ENCODE assay signal across 22 cellular contexts in the genomic region with DNA sequence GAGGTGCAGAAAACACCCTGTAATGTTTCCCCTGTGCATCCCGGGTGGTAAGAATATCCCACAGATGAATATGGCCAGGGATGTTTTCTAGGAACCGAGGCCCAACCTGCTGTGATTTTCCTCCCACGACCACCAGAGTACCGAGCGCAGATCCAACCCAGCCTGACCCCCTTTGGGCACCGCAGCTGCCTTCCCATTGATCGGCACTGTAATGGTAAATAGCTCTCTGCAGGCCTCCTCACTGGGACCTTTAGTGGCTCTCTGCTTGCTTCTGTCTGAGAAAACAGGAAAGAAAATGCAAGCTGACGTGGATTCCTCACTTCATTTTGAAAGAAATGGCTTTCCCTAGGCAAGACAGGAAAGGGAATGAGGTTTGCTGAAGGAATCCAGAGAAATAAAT. TPM values are rescaled to one million over a fixed set of nuclear protein-coding genes. Genes with fewer than 3 reads are reported as not detected.
DNase-seq lines count a peak whose midpoint lies in the region; ATAC-seq, FAIRE-seq and TF ChIP-seq lines count a peak whose summit lies in the region.
"Had no signal": no experiment of that assay in that cellular context is flagged by ENCODE, and none has a peak within 500 bp of the region (broad histone marks: within the 10 kb centered on the region; RNA-seq: fewer than 3 reads in every experiment).

No MANE protein-coding gene starts in this region.

- H3K27ac ChIP-seq in HepG2 (ENCODE audit: extremely low read length, insufficient read depth, low read length): no peak overlapping the region
- no peak overlapping the region for H3K27ac ChIP-seq in right lobe of liver
- H3K27ac ChIP-seq: BLaER1 had no signal

- intact Hi-C loops in HepG2 (cut with micrococcal nuclease; ENCODE audit: unreplicated experiment) (no loop called here), right lobe of liver (cut with DNase I) (no loop called here)
- intact Hi-C loops in activated naive CD4-positive, alpha-beta T cell treated with anti-CD3 and anti-CD28 coated beads for 36 hours (cut with micrococcal nuclease): no loop called here

- no peaks in the 10 kb centered on the region; a peak in 1 of 5 replicates for H3K27me3 ChIP-seq in HepG2 (ENCODE audit: control insufficient read depth in 1 of 2, insufficient read depth in 2 of 2, low read length in 2 of 2)
- no peaks in the 10 kb centered on the region for H3K27me3 ChIP-seq in right lobe of liver
- H3K27me3 ChIP-seq: BLaER1 had no signal

- in situ Hi-C loops in HepG2 (cut with HindIII; ENCODE audit: extremely low pct_ligation_motif_present, low pct_unique_long_range_greater_than_20kb): no loop called here

- no peaks in the 10 kb centered on the region for H3K36me3 ChIP-seq in HepG2 (replicated peaks in 1 of 2; ENCODE audit: control insufficient read depth in 1 of 2, insufficient read depth in 2 of 2, low read length in 2 of 2)
- H3K36me3 ChIP-seq in right lobe of liver: no peaks in the 10 kb centered on the region
- H3K36me3 ChIP-seq: BLaER1 had no signal

- peaks cover 44% of the 10 kb centered on the region for H3K4me1 ChIP-seq in HepG2 (ENCODE audit: insufficient read depth, low read length)
- peaks cover 0 to 7% (median 0%) of the 10 kb centered on the region in 4 donors for H3K4me1 ChIP-seq in right lobe of liver

- FAIRE-seq in HepG2 (lab: Jason Lieb, UNC): no peak
- FAIRE-seq: GM12878, GM18507 had no signal

- BruUV-seq in HepG2 (replicated peaks; lab: Mats Ljungman, UMichigan): no TSS peak

- peak overlapping the region in 2 of 5 experiments; percentile 51 to 75 for H3K27ac Mint-ChIP-seq in brain
- no peak overlapping the region for H3K27ac Mint-ChIP-seq in activated naive CD4-positive, alpha-beta T cell treated with anti-CD3 and anti-CD28 coated beads for 36 hours

- DNase-seq in HepG2 (ENCODE audit: low spot score) (no peak), right lobe of liver (no peak), iPS-NIHi7 (ENCODE audit: extremely low spot score) (peak; percentile 42), superior temporal gyrus (ENCODE audit: extremely low spot score) (no peak), Ammon's horn (ENCODE audit: low spot score) (no peak)
- no peak for DNase-seq in activated naive CD4-positive, alpha-beta T cell treated with anti-CD3 and anti-CD28 coated beads for 36 hours
- DNase-seq: DND-41, GDM1, KBM-7, MV-4-11, NCI-H1417 treated with DMSO at 0.1 percent for 48 hours, NCI-H2081 treated with DMSO at 0.1 percent for 48 hours, NCI-H524 had no signal

- no peak for TF ChIP-seq RAD21 in HepG2 (CRISPR knock-in tag; IDR thresholded peaks at IDR 0.05)

- peaks cover 27% of the 10 kb centered on the region for H3K4me1 Mint-ChIP-seq in brain
- H3K4me1 Mint-ChIP-seq in activated naive CD4-positive, alpha-beta T cell treated with anti-CD3 and anti-CD28 coated beads for 36 hours (ENCODE audit: low read depth): peaks cover 10% of the 10 kb centered on the region

- POLR2A ChIA-PET in HepG2 (lab: Yijun Ruan, JAX): interaction anchor here (1.0 to 2.6 kb wide), 3 partner anchors 12 to 35 kb away, joined by 4 to 11 read pairs (median 10); a partner anchor contains a TSS

- no peak overlapping the region for H3K9ac ChIP-seq in HepG2 (ENCODE audit: insufficient read depth, low read depth, low read length)
- H3K9ac ChIP-seq: BLaER1 had no signal

- TF ChIP-seq EP300 in HepG2 (IDR thresholded peaks at IDR 0.05; ENCODE audit: low read depth in 2 of 2, low read length in 2 of 2) (no peak), HepG2 (CRISPR knock-in tag; IDR thresholded peaks at IDR 0.05; ENCODE audit: borderline replicate concordance) (no peak)

- H3K79me2 ChIP-seq in HepG2 (ENCODE audit: insufficient read depth, low read length): no peaks in the 10 kb centered on the region

- TF ChIP-seq POLR2A in HepG2 (IDR thresholded peaks at IDR 0.05; ENCODE audit: insufficient read depth in 1 of 2, low read depth in 2 of 2, low read length in 2 of 2) (no peak), right lobe of liver (IDR thresholded peaks at IDR 0.05) (no peak)

- WGBS in HepG2 (ENCODE audit: low lambda C conversion rate): 58% methylated on average over 5 of the region's 8 CpGs
- WGBS in right lobe of liver (ENCODE audit: insufficient coverage, low coverage, low lambda C conversion rate, missing lambda C conversion rate): 71% methylated on average over 5 of the region's 8 CpGs

- ATAC-seq in HepG2 (no peak), right lobe of liver (no peak), HG02852 (IDR thresholded peaks at IDR 0.05; ENCODE audit: unreplicated experiment) (no peak)
- ATAC-seq: GM12878, Panc1, Right ventricle myocardium inferior had no signal

- peaks cover 9% of the 10 kb centered on the region for H3K27me3 Mint-ChIP-seq in brain
- no peaks in the 10 kb centered on the region for H3K27me3 Mint-ChIP-seq in activated naive CD4-positive, alpha-beta T cell treated with anti-CD3 and anti-CD28 coated beads for 36 hours (ENCODE audit: low read depth)

- CTCF ChIA-PET in HepG2 (lab: Yijun Ruan, JAX; ENCODE audit: low intra/inter-chr PET ratio, low total read pairs): no interaction called here
- CTCF ChIA-PET in activated naive CD4-positive, alpha-beta T cell treated with anti-CD3 and anti-CD28 coated beads for 36 hours (lab: Charles Lee): interaction anchor here (1.5 kb wide), 1 partner anchor 9 kb away, joined by 3 read pairs; no protein-coding TSS in a partner anchor

- peak overlapping the region in 4 of 5 experiments; percentile 24 to 73 (median 66) for H3K4me3 Mint-ChIP-seq in brain
- no peak overlapping the region for H3K4me3 Mint-ChIP-seq in activated naive CD4-positive, alpha-beta T cell treated with anti-CD3 and anti-CD28 coated beads for 36 hours

- H2AFZ ChIP-seq in HepG2 (ENCODE audit: low read length): no peak overlapping the region

- no peaks in the 10 kb centered on the region for H3K36me3 Mint-ChIP-seq in brain
- H3K36me3 Mint-ChIP-seq in activated naive CD4-positive, alpha-beta T cell treated with anti-CD3 and anti-CD28 coated beads for 36 hours (ENCODE audit: low read depth): no peaks in the 10 kb centered on the region

- peak overlapping the region; percentile 12; the same call in 1 of the 2 replicates for H3K4me2 ChIP-seq in HepG2 (ENCODE audit: low read depth, low read length)
- H3K4me2 ChIP-seq: BLaER1 had no signal

- H4K20me1 ChIP-seq in HepG2 (ENCODE audit: insufficient read depth, low read length): no peaks in the 10 kb centered on the region

- no peaks in the 10 kb centered on the region for H3K9me3 Mint-ChIP-seq in brain
- no peaks in the 10 kb centered on the region for H3K9me3 Mint-ChIP-seq in activated naive CD4-positive, alpha-beta T cell treated with anti-CD3 and anti-CD28 coated beads for 36 hours

- H3K9me3 ChIP-seq in HepG2 (ENCODE audit: low read length) (no peaks in the 10 kb centered on the region), right lobe of liver (no peaks in the 10 kb centered on the region)
- H3K9me3 ChIP-seq: BLaER1 had no signal

- no peak for TF ChIP-seq CTCF in HepG2 (CRISPR knock-in tag; IDR thresholded peaks at IDR 0.05)
- no peak for TF ChIP-seq CTCF in right lobe of liver (IDR thresholded peaks at IDR 0.05)
- TF ChIP-seq CTCF in brain (conservative IDR thresholded peaks at IDR 0.05): no peak

- H3K4me3 ChIP-seq in HepG2 (replicated peaks in 1 of 3; ENCODE audit: insufficient read depth in 1 of 3, low read depth in 2 of 3, low read length in 3 of 3): no peak overlapping the region
- no peak overlapping the region for H3K4me3 ChIP-seq in right lobe of liver
- H3K4me3 ChIP-seq: BLaER1, GM12878 had no signal

RNA-seq across cellular contexts. Expression of a gene that starts 2.4 kb away (rescaled TPM):
- total RNA-seq in HepG2 (2016; rRNA removed; fragmentation: Illumina TruSeq; extraction: Trizol) (17.2 and 18.5 TPM in 2 replicates), right lobe of liver (10 to 100 TPM in 2 of 6 experiments, 1 to 10 TPM in 4; 6.5 to 13.8 (median 9.0) TPM)
- 10.0 and 10.2 TPM in 2 replicates for total RNA-seq in HepG2 (2016; cell fraction: cytosol; rRNA removed; fragmentation: Illumina TruSeq; extraction: Trizol; ENCODE audit: low read depth)
- 15.0 and 19.2 TPM in 2 replicates for total RNA-seq in HepG2 (2016; cell fraction: insoluble cytoplasmic fraction; rRNA removed; fragmentation: Illumina TruSeq; extraction: Trizol)
- 28.0 and 32.7 TPM in 2 replicates for total RNA-seq in HepG2 (2016; cell fraction: membrane; rRNA removed; fragmentation: Illumina TruSeq; extraction: Trizol)
- 13.3 and 15.6 TPM in 2 replicates for total RNA-seq in HepG2 (2016; cell fraction: nucleus; rRNA removed; fragmentation: Illumina TruSeq; extraction: Trizol)
- polyA plus RNA-seq in HepG2 (2011; rRNA removed) (7.4 and 12.3 TPM in 2 replicates), brain (ENCODE audit: insufficient read depth, low read depth, low replicate concordance) (28.0 TPM)
- polyA plus RNA-seq in HepG2 (2011; cell fraction: cytosol; rRNA removed): 6.2 and 7.5 TPM in 2 replicates
- 33.9 and 49.5 TPM in 2 replicates for polyA plus RNA-seq in HepG2 (2011; cell fraction: nucleus; rRNA removed)
- 3.6 and 9.1 TPM in 2 replicates for polyA plus RNA-seq in HepG2 (2012)
- polyA plus RNA-seq in HepG2 (2016; cell fraction: cytosol; fragmentation: Illumina TruSeq; extraction: Trizol; ENCODE audit: low read depth): 12.4 and 12.5 TPM in 2 replicates
- polyA plus RNA-seq in HepG2 (2016; cell fraction: insoluble cytoplasmic fraction; fragmentation: Illumina TruSeq; extraction: Trizol; ENCODE audit: low read depth): 18.7 and 21.4 TPM in 2 replicates
- polyA plus RNA-seq in HepG2 (2016; cell fraction: membrane; fragmentation: Illumina TruSeq; extraction: Trizol; ENCODE audit: low read depth): 29.3 and 32.2 TPM in 2 replicates
- polyA plus RNA-seq in HepG2 (2016; cell fraction: nucleus; fragmentation: Illumina TruSeq; extraction: Trizol; ENCODE audit: insufficient read depth, low read depth): 31.6 and 35.1 TPM in 2 replicates
- 8.7 TPM in 1 of 2 replicates, not detected in the other for polyA minus RNA-seq in HepG2 (2011; rRNA and poly(A)+ RNA removed; ENCODE audit: low replicate concordance)
- 2.2 and 3.1 TPM in 2 replicates for polyA minus RNA-seq in HepG2 (2011; cell fraction: cytosol; rRNA and poly(A)+ RNA removed)
- 4.0 and 8.6 TPM in 2 replicates for polyA minus RNA-seq in HepG2 (2011; cell fraction: nucleus; rRNA and poly(A)+ RNA removed)
- 1 to 10 TPM; 2.4 TPM for total RNA-seq in activated naive CD4-positive, alpha-beta T cell treated with anti-CD3 and anti-CD28 coated beads for 36 hours

RNA-seq across cellular contexts. Expression of a gene that starts 12.1 kb away (rescaled TPM):
- total RNA-seq in HepG2 (2016; rRNA removed; fragmentation: Illumina TruSeq; extraction: Trizol) (28.5 and 35.1 TPM in 2 replicates), right lobe of liver (10 to 100 TPM in 2 of 6 experiments, 1 to 10 TPM in 4; 6.1 to 19.2 (median 9.0) TPM)
- total RNA-seq in HepG2 (2016; cell fraction: cytosol; rRNA removed; fragmentation: Illumina TruSeq; extraction: Trizol; ENCODE audit: low read depth): 4.9 and 5.9 TPM in 2 replicates
- total RNA-seq in HepG2 (2016; cell fraction: insoluble cytoplasmic fraction; rRNA removed; fragmentation: Illumina TruSeq; extraction: Trizol): 26.2 and 34.3 TPM in 2 replicates
- total RNA-seq in HepG2 (2016; cell fraction: membrane; rRNA removed; fragmentation: Illumina TruSeq; extraction: Trizol): 13.9 and 14.8 TPM in 2 replicates
- total RNA-seq in HepG2 (2016; cell fraction: nucleus; rRNA removed; fragmentation: Illumina TruSeq; extraction: Trizol): 23.0 and 24.4 TPM in 2 replicates
- polyA plus RNA-seq in HepG2 (2011; rRNA removed) (23.6 and 25.5 TPM in 2 replicates), brain (ENCODE audit: insufficient read depth, low read depth, low replicate concordance) (34.5 TPM)
- 24.0 and 26.1 TPM in 2 replicates for polyA plus RNA-seq in HepG2 (2011; cell fraction: cytosol; rRNA removed)
- polyA plus RNA-seq in HepG2 (2011; cell fraction: nucleus; rRNA removed): 23.4 and 27.7 TPM in 2 replicates
- 13.7 TPM in 2 replicates for polyA plus RNA-seq in HepG2 (2012)
- 4.0 and 4.6 TPM in 2 replicates for polyA plus RNA-seq in HepG2 (2016; cell fraction: cytosol; fragmentation: Illumina TruSeq; extraction: Trizol; ENCODE audit: low read depth)
- polyA plus RNA-seq in HepG2 (2016; cell fraction: insoluble cytoplasmic fraction; fragmentation: Illumina TruSeq; extraction: Trizol; ENCODE audit: low read depth): 33.7 and 37.5 TPM in 2 replicates
- 7.5 and 8.8 TPM in 2 replicates for polyA plus RNA-seq in HepG2 (2016; cell fraction: membrane; fragmentation: Illumina TruSeq; extraction: Trizol; ENCODE audit: low read depth)
- 23.4 and 28.9 TPM in 2 replicates for polyA plus RNA-seq in HepG2 (2016; cell fraction: nucleus; fragmentation: Illumina TruSeq; extraction: Trizol; ENCODE audit: insufficient read depth, low read depth)
- polyA minus RNA-seq in HepG2 (2011; rRNA and poly(A)+ RNA removed; ENCODE audit: low replicate concordance): 79.0 and 79.6 TPM in 2 replicates
- 23.7 and 24.0 TPM in 2 replicates for polyA minus RNA-seq in HepG2 (2011; cell fraction: cytosol; rRNA and poly(A)+ RNA removed)
- 29.1 and 37.9 TPM in 2 replicates for polyA minus RNA-seq in HepG2 (2011; cell fraction: nucleus; rRNA and poly(A)+ RNA removed)
- total RNA-seq in activated naive CD4-positive, alpha-beta T cell treated with anti-CD3 and anti-CD28 coated beads for 36 hours: 1 to 10 TPM; 7.9 to 10.0 TPM

RNA-seq across cellular contexts. Expression of a gene that starts 32.0 kb away (rescaled TPM):
- 674 and 839 TPM in 2 replicates for total RNA-seq in HepG2 (2016; rRNA removed; fragmentation: Illumina TruSeq; extraction: Trizol)
- 242 and 256 TPM in 2 replicates for total RNA-seq in HepG2 (2016; cell fraction: cytosol; rRNA removed; fragmentation: Illumina TruSeq; extraction: Trizol; ENCODE audit: low read depth)
- 663 and 874 TPM in 2 replicates for total RNA-seq in HepG2 (2016; cell fraction: insoluble cytoplasmic fraction; rRNA removed; fragmentation: Illumina TruSeq; extraction: Trizol)
- total RNA-seq in HepG2 (2016; cell fraction: membrane; rRNA removed; fragmentation: Illumina TruSeq; extraction: Trizol): 629 and 636 TPM in 2 replicates
- total RNA-seq in HepG2 (2016; cell fraction: nucleus; rRNA removed; fragmentation: Illumina TruSeq; extraction: Trizol): 227 and 238 TPM in 2 replicates
- polyA plus RNA-seq in HepG2 (2011; rRNA removed): 417 and 526 TPM in 2 replicates
- polyA plus RNA-seq in HepG2 (2011; cell fraction: cytosol; rRNA removed): 451 and 581 TPM in 2 replicates
- polyA plus RNA-seq in HepG2 (2011; cell fraction: nucleus; rRNA removed): 112 and 118 TPM in 2 replicates
- 77.6 and 217 TPM in 2 replicates for polyA plus RNA-seq in HepG2 (2012)
- polyA plus RNA-seq in HepG2 (2016; cell fraction: cytosol; fragmentation: Illumina TruSeq; extraction: Trizol; ENCODE audit: low read depth): 401 and 422 TPM in 2 replicates
- 1,459 and 1,539 TPM in 2 replicates for polyA plus RNA-seq in HepG2 (2016; cell fraction: insoluble cytoplasmic fraction; fragmentation: Illumina TruSeq; extraction: Trizol; ENCODE audit: low read depth)
- 928 and 1,086 TPM in 2 replicates for polyA plus RNA-seq in HepG2 (2016; cell fraction: membrane; fragmentation: Illumina TruSeq; extraction: Trizol; ENCODE audit: low read depth)
- 560 and 646 TPM in 2 replicates for polyA plus RNA-seq in HepG2 (2016; cell fraction: nucleus; fragmentation: Illumina TruSeq; extraction: Trizol; ENCODE audit: insufficient read depth, low read depth)
- 0.26 and 308 TPM in 2 replicates for polyA minus RNA-seq in HepG2 (2011; rRNA and poly(A)+ RNA removed; ENCODE audit: low replicate concordance)
- 48.7 and 61.2 TPM in 2 replicates for polyA minus RNA-seq in HepG2 (2011; cell fraction: cytosol; rRNA and poly(A)+ RNA removed)
- 37.3 and 43.0 TPM in 2 replicates for polyA minus RNA-seq in HepG2 (2011; cell fraction: nucleus; rRNA and poly(A)+ RNA removed)
- total RNA-seq in right lobe of liver: 1,000 to 10,000 TPM in 1 of 6 experiments, 100 to 1,000 TPM in 5; 248 to 1,113 (median 341) TPM
- polyA plus RNA-seq in brain (ENCODE audit: insufficient read depth, low read depth, low replicate concordance): 23.8 TPM
- not detected for total RNA-seq in activated naive CD4-positive, alpha-beta T cell treated with anti-CD3 and anti-CD28 coated beads for 36 hours
- total RNA-seq: A172, GM12878, HT1080, Right ventricle myocardium inferior had no signal
- polyA plus RNA-seq: GM12878 had no signal

Comparison
In these comparisons a context has a peak if more than half of its experiments do, and no peak if none do; other contexts are left out.
1. RNA of a gene that starts 32.0 kb away (total RNA-seq): 227 to 874 TPM in HepG2 and 248 to 1,113 TPM in right lobe of liver; not detected in activated naive CD4-positive, alpha-beta T cell treated with anti-CD3 and anti-CD28 coated beads for 36 hours; every median in the first group is over 100 times any median in the second.